ENCODE assay signal across 8 cellular contexts in genomic region chr1:2311184-2312032, GRCh38.
DNase-seq lines count a peak whose midpoint lies in the region; ATAC-seq and TF ChIP-seq lines count a peak whose summit lies in the region.

No MANE protein-coding gene starts in this region.

- no peaks in the 10 kb centered on the region for H3K9me3 Mint-ChIP-seq in neural progenitor cell

- ATAC-seq in esophagus mucosa = peak; percentile 7
- no peak for ATAC-seq in HG03159 (IDR thresholded peaks at IDR 0.05; ENCODE audit: unreplicated experiment)
- no peak for ATAC-seq in GM18907 (IDR thresholded peaks at IDR 0.05; ENCODE audit: unreplicated experiment)

- peak; percentile 33 for TF ChIP-seq CTCF in GM13977 (IDR thresholded peaks at IDR 0.05; ENCODE audit: extremely low read depth, insufficient read depth, missing control alignments)
- peak; percentile 56 for TF ChIP-seq CTCF in neural progenitor cell (IDR thresholded peaks at IDR 0.05)

- H3K9ac ChIP-seq in neural progenitor cell = no peak overlapping the region

- H3K27ac ChIP-seq in neural progenitor cell (no peak overlapping the region), urinary bladder (ENCODE audit: low read depth) (peak overlapping the region; percentile 64)

- no peaks in the 10 kb centered on the region for H3K27me3 ChIP-seq in neural progenitor cell

- no peaks in the 10 kb centered on the region for H3K9me3 ChIP-seq in neural progenitor cell (ENCODE audit: low read depth)

- H2AFZ ChIP-seq in neural progenitor cell (replicated peaks) = no peak overlapping the region

- WGBS in urinary bladder = 20% methylated on average over 21 of the region's 21 CpGs

- H3K4me3 ChIP-seq in neural progenitor cell (no peak overlapping the region), urinary bladder (ENCODE audit: low read depth, low read length) (no peak overlapping the region)

- no peaks in the 10 kb centered on the region for H3K36me3 ChIP-seq in neural progenitor cell
- peaks cover 7% of the 10 kb centered on the region for H3K36me3 ChIP-seq in urinary bladder (ENCODE audit: insufficient read depth)

- H3K4me1 ChIP-seq in neural progenitor cell (peaks cover 26% of the 10 kb centered on the region), urinary bladder (ENCODE audit: insufficient read depth) (peaks cover 3% of the 10 kb centered on the region)

- H4K20me1 ChIP-seq in neural progenitor cell (ENCODE audit: low read depth) = peaks cover 28% of the 10 kb centered on the region

- peaks cover 10% of the 10 kb centered on the region for H3K4me1 Mint-ChIP-seq in neural progenitor cell

- in situ Hi-C loops in GM13977 (cut with MboI; ENCODE audit: low pct_unique_long_range_greater_than_20kb, low sequenced_read_pairs, unreplicated experiment) = no loop called here

- peaks cover 45% of the 10 kb centered on the region for H3F3A ChIP-seq in neural progenitor cell (ENCODE audit: low read depth)

- no peak overlapping the region for H3K4me2 ChIP-seq in neural progenitor cell

- peaks cover 3% of the 10 kb centered on the region for H3K27me3 Mint-ChIP-seq in neural progenitor cell (ENCODE audit: insufficient read depth, low read depth)

- DNase-seq in GM13977 (ENCODE audit: low spot score) (peak; percentile 77), NCI-H82 treated with DMSO at 0.1 percent for 48 hours (lab: John Stamatoyannopoulos, UW; ENCODE audit: unreplicated experiment) (peak; percentile 17), activated T-cell treated with anti-CD3 and anti-CD28 coated beads for 24 hours (ENCODE audit: low read depth) (peak; percentile 36), neural progenitor cell (ENCODE audit: low spot score) (peak; percentile 86)

- H3K27ac Mint-ChIP-seq in neural progenitor cell = no peak overlapping the region

- peaks cover 12% of the 10 kb centered on the region for H3K36me3 Mint-ChIP-seq in neural progenitor cell

- no peaks in the 10 kb centered on the region for H3K79me2 ChIP-seq in neural progenitor cell (ENCODE audit: low read depth)

- H3K4me3 Mint-ChIP-seq in neural progenitor cell = no peak overlapping the region

Comparison
In these comparisons a context has a peak if more than half of its experiments do, and no peak if none do; other contexts are left out.
1. DNase-seq: peak in every context shown above with its lines; median percentile 86 in neural progenitor cell; 77 in GM13977; 36 in activated T-cell treated with anti-CD3 and anti-CD28 coated beads for 24 hours; 17 in NCI-H82 treated with DMSO at 0.1 percent for 48 hours.